ENCODE assay signal across 16 cellular contexts in genomic region chr6:17640477-17640917, GRCh38. TPM values are rescaled to one million over a fixed set of nuclear protein-coding genes. Genes with fewer than 3 reads are reported as not detected.
DNase-seq lines count a peak whose midpoint lies in the region; ATAC-seq, FAIRE-seq and TF ChIP-seq lines count a peak whose summit lies in the region.
"Had no signal": no experiment of that assay in that cellular context is flagged by ENCODE, and none has a peak within 500 bp of the region (broad histone marks: within the 10 kb centered on the region; RNA-seq: fewer than 3 reads in every experiment).

No MANE protein-coding gene starts in this region.

- DNase-seq in AG09309 (ENCODE audit: low read depth) (peak; percentile 18), T-helper 17 cell (no peak), fibroblast of the aortic adventitia (ENCODE audit: low read depth) (peak; percentile 36)
- DNase-seq in NK-92 treated with Interleukin-12 subunit alpha and Interleukin-12 subunit beta, amount 100 ng/mL, for 24 hours (lab: John Stamatoyannopoulos, UW): no peak
- DNase-seq: amygdala; naive thymus-derived CD4-positive, alpha-beta T cell; NCI-H1694 treated with DMSO at 0.1 percent for 48 hours; NCI-H748 treated with DMSO at 0.1 percent for 48 hours; SHP77 treated with DMSO at 0.1 percent for 48 hours; stimulated activated CD4-positive, alpha-beta T cell treated with anti-CD3 and anti-CD28 coated beads, Interleukin-4, amount 100 ng/mL, for 4 hours had no signal

- FAIRE-seq in G401.6 (lab: Jason Lieb, UNC): peak; percentile 63

- peak overlapping the region; percentile 62 for H3K27ac Mint-ChIP-seq in T-helper 17 cell
- H3K27ac Mint-ChIP-seq: dendritic cell treated with granulocyte-macrophage colony-stimulating factor and Interleukin-4, amounts not matched to agents 40 ng/mL and 50 ng/mL, for 4 days had no signal

- no peaks in the 10 kb centered on the region for H3K9me3 ChIP-seq in T-helper 17 cell (ENCODE audit: control insufficient read depth, low read length, poor library complexity, severe bottlenecking)
- H3K9me3 ChIP-seq: right atrium auricular region had no signal

- TF ChIP-seq CTCF in AG09309 (IDR thresholded peaks at IDR 0.05; ENCODE audit: control insufficient read depth, insufficient read depth, low read depth, low read length, missing control alignments) (no peak), fibroblast of the aortic adventitia (IDR thresholded peaks at IDR 0.05; ENCODE audit: insufficient read depth, low read length) (no peak)

- H3K4me1 Mint-ChIP-seq in T-helper 17 cell: peaks cover 31% of the 10 kb centered on the region

- ATAC-seq in T-helper 17 cell: no peak
- ATAC-seq in GM19023 (IDR thresholded peaks at IDR 0.05; ENCODE audit: unreplicated experiment): no peak
- no peak for ATAC-seq in HG03139 (IDR thresholded peaks at IDR 0.05; ENCODE audit: unreplicated experiment)
- ATAC-seq in GM18867 (IDR thresholded peaks at IDR 0.05; ENCODE audit: unreplicated experiment): no peak
- ATAC-seq: naive thymus-derived CD4-positive, alpha-beta T cell had no signal

- H3K4me3 ChIP-seq in AG09309 (ENCODE audit: control insufficient read depth, low read depth, low read length) (no peak overlapping the region), fibroblast of the aortic adventitia (ENCODE audit: low read depth, low read length) (no peak overlapping the region)
- H3K4me3 ChIP-seq: right atrium auricular region had no signal

- H3K27me3 Mint-ChIP-seq in T-helper 17 cell: no peaks in the 10 kb centered on the region
- H3K27me3 Mint-ChIP-seq: dendritic cell treated with granulocyte-macrophage colony-stimulating factor and Interleukin-4, amounts not matched to agents 40 ng/mL and 50 ng/mL, for 4 days; naive thymus-derived CD4-positive, alpha-beta T cell had no signal

- no peak overlapping the region for H3K4me3 Mint-ChIP-seq in T-helper 17 cell
- H3K4me3 Mint-ChIP-seq: dendritic cell treated with granulocyte-macrophage colony-stimulating factor and Interleukin-4, amounts not matched to agents 40 ng/mL and 50 ng/mL, for 4 days; naive thymus-derived CD4-positive, alpha-beta T cell had no signal

- H3K36me3 Mint-ChIP-seq in T-helper 17 cell (ENCODE audit: low read depth): peaks cover 16% of the 10 kb centered on the region

RNA-seq across cellular contexts. Expression of gene FAM8A1, which starts 40.4 kb away (rescaled TPM):
- total RNA-seq in T-helper 17 cell: 10 to 100 TPM; 13.0 to 15.8 TPM
- total RNA-seq in fibroblast of the aortic adventitia (ENCODE audit: low replicate concordance): 12.0 and 28.9 TPM in 2 replicates

Comparison
In these comparisons a context has a peak if more than half of its experiments do, and no peak if none do; other contexts are left out.
1. DNase-seq: peak in AG09309 (single experiment) and fibroblast of the aortic adventitia (single experiment); none in T-helper 17 cell (0 of 3) and NK-92 treated with Interleukin-12 subunit alpha and Interleukin-12 subunit beta, amount 100 ng/mL, for 24 hours (single experiment).